7 cellular contexts compared by ENCODE assay signal in genomic region chr1:45803781-45804670, GRCh38. TPM values are rescaled to one million over a fixed set of nuclear protein-coding genes. Genes with fewer than 3 reads are reported as not detected.
DNase-seq lines count a peak whose midpoint lies in the region; ATAC-seq and TF ChIP-seq lines count a peak whose summit lies in the region.
"Not testable (repeated sequence)": the region's sequence is repeated elsewhere in the genome, so short reads cannot be mapped to it uniquely, and the experiment has no call there.

No MANE protein-coding gene starts in this region.

- H3K4me3 Mint-ChIP-seq in activated B cell treated with CpG ODN at 0.5 μM for 24 hours, result peak overlapping the region; percentile 92

- 2% methylated on average over 16 of the region's 60 CpGs for WGBS in prostate gland

- not testable (repeated sequence) for H3K9me3 ChIP-seq in iPS-15b (ENCODE audit: control insufficient read depth, insufficient read depth, low read length); prostate gland

- H3K36me3 Mint-ChIP-seq in activated B cell treated with CpG ODN at 0.5 μM for 24 hours (ENCODE audit: low read depth), result not testable (repeated sequence)

- DNase-seq in NCI-H1092 (lab: John Stamatoyannopoulos, UW), result peak; percentile 27
- DNase-seq in activated B cell treated with CpG ODN at 0.5 μM for 24 hours, result peak; percentile 20
- peak; percentile 43 for DNase-seq in cerebellar cortex (ENCODE audit: low spot score)
- DNase-seq in prostate gland (ENCODE audit: low spot score), result not testable (repeated sequence)

- intact Hi-C loops in activated B cell treated with CpG ODN at 0.5 μM for 24 hours (cut with micrococcal nuclease) (loop anchor here (1.0 to 5.0 kb wide), 4 partner anchors 17 to 217 kb away; partner anchors contain the start of gene IPP), prostate gland (cut with DNase I) (loop anchor here (5.0 to 10.0 kb wide), 4 partner anchors 49 to 371 kb away; partner anchors contain the start of genes GPBP1L1, IPP, P3R3URF and TMEM69)

- not testable (repeated sequence) for H3K9ac ChIP-seq in iPS-15b (ENCODE audit: low read depth, low read length)

- POLR2A ChIA-PET in activated B cell treated with CpG ODN at 0.5 μM for 24 hours (lab: Charles Lee), result not testable (repeated sequence)

- H3K27me3 ChIP-seq in iPS-15b (ENCODE audit: control insufficient read depth, insufficient read depth, low read length); prostate gland (replicated peaks; ENCODE audit: insufficient read depth): not testable (repeated sequence)

- CTCF ChIA-PET in activated B cell treated with CpG ODN at 0.5 μM for 24 hours (lab: Charles Lee), result interaction anchor here (0.7 kb wide), 1 partner anchor 119 kb away, joined by 3 read pairs; no protein-coding TSS in a partner anchor

- TF ChIP-seq CTCF in activated B cell treated with CpG ODN at 0.5 μM for 24 hours (IDR thresholded peaks at IDR 0.05); prostate gland (IDR thresholded peaks at IDR 0.05): not testable (repeated sequence)

- H3K4me3 ChIP-seq in iPS-15b (ENCODE audit: low read depth, low read length) (peak overlapping the region; percentile 60), prostate gland (peak overlapping the region; percentile 46 to 48)

- peak overlapping the region; percentile 42 to 50 for H3K27ac ChIP-seq in prostate gland

- ATAC-seq in GM18502 (IDR thresholded peaks at IDR 0.05; ENCODE audit: poor library complexity, unreplicated experiment), result peak; percentile 29
- peak; percentile 24 for ATAC-seq in HG02852 (IDR thresholded peaks at IDR 0.05; ENCODE audit: unreplicated experiment)
- peak; percentile 38 for ATAC-seq in activated B cell treated with CpG ODN at 0.5 μM for 24 hours (ENCODE audit: low read depth)

- H3K9me3 Mint-ChIP-seq in activated B cell treated with CpG ODN at 0.5 μM for 24 hours, result not testable (repeated sequence)

- H3K27ac Mint-ChIP-seq in activated B cell treated with CpG ODN at 0.5 μM for 24 hours, result peak overlapping the region; percentile 69

- not testable (repeated sequence) for H3K4me1 ChIP-seq in iPS-15b (ENCODE audit: control insufficient read depth, insufficient read depth, low read length); prostate gland (replicated peaks)

- not testable (repeated sequence) for H3K36me3 ChIP-seq in iPS-15b (ENCODE audit: control insufficient read depth, insufficient read depth, low read length); prostate gland

- not testable (repeated sequence) for H3K27me3 Mint-ChIP-seq in activated B cell treated with CpG ODN at 0.5 μM for 24 hours

- peaks cover 18% of the 10 kb centered on the region for H3K4me1 Mint-ChIP-seq in activated B cell treated with CpG ODN at 0.5 μM for 24 hours

- TF ChIP-seq POLR2A in prostate gland (IDR thresholded peaks at IDR 0.05), result not testable (repeated sequence)

RNA-seq across cellular contexts. Expression of gene MAST2, which starts 0.6 kb away (rescaled TPM):
- total RNA-seq in activated B cell treated with CpG ODN at 0.5 μM for 24 hours (16.2 and 20.9 TPM in 2 replicates), prostate gland (10 to 100 TPM; 25.2 to 81.3 TPM)

RNA-seq across cellular contexts. Expression of gene IPP, which starts 53.6 kb away (rescaled TPM):
- total RNA-seq in activated B cell treated with CpG ODN at 0.5 μM for 24 hours (10.2 and 11.4 TPM in 2 replicates), prostate gland (10 to 100 TPM; 14.8 to 16.1 TPM)
